Comparison of ENCODE assay signal across 12 cellular contexts in the genomic region with DNA sequence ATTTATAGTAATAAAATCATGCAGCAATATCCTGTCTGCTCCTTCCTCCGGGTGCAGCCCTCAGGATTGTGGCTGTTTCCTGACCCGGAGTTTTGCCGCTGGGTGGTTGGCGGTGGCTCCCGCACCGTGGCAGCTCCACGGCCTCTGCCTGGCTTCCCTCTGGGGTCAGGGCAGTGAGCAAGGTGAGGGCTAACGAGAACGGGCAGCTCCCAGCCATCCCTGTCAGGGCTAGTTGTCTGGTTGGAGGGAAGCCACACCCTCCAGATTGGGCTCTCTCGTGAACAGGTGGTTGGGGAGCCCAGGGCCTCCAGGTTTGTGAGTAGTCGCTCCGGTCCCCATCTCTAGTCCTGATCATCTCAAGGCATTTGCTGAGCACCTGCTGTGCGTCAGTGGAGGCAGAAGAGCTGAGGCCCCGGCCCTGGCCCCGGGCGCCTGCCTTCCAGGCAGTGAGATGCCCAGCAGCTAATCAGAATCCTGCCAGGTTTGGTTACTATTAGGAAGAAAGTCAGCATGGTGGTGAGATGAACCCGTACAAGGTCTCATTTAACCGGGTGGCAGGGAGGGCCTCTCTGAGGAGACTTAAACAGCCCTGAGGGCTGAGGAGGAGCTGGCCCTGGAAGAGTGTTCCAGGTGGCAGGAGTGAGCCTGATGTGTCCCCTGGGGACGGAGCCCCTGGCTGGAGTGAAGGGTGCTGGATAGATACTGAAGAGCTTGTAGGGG. TPM values are rescaled to one million over a fixed set of nuclear protein-coding genes. Genes with fewer than 3 reads are reported as not detected.
A peak's percentile ranks its signal among the peaks of the same experiment; 100 is the strongest.
DNase-seq lines count a peak whose midpoint lies in the region; ATAC-seq and TF ChIP-seq lines count a peak whose summit lies in the region.
"Had no signal": no experiment of that assay in that cellular context is flagged by ENCODE, and none has a peak within 500 bp of the region (broad histone marks: within the 10 kb centered on the region; RNA-seq: fewer than 3 reads in every experiment).

No MANE protein-coding gene starts in this region.

- WGBS in mesendoderm (ENCODE audit: extremely low coverage, insufficient coverage, low lambda C conversion rate) = no CpG with 5 or more reads among the region's 19 CpGs

- no peak overlapping the region for H3K4me3 Mint-ChIP-seq in stimulated activated naive CD8-positive, alpha-beta T cell treated with anti-CD3 and anti-CD28 coated beads, Interleukin-15, Interleukin-2, amounts not matched to agents 100 ng/mL and 50 ng/mL, for 24 hours
- peak overlapping the region; percentile 67 for H3K4me3 Mint-ChIP-seq in T-helper 17 cell
- peak overlapping the region; percentile 70 for H3K4me3 Mint-ChIP-seq in glutamatergic neuron (ENCODE audit: unreplicated experiment)
- H3K4me3 Mint-ChIP-seq: activated CD4-positive, alpha-beta T cell treated with anti-CD3 and anti-CD28 coated beads for 36 hours had no signal

- peaks cover 16% of the 10 kb centered on the region for H3K4me1 Mint-ChIP-seq in stimulated activated naive CD8-positive, alpha-beta T cell treated with anti-CD3 and anti-CD28 coated beads, Interleukin-15, Interleukin-2, amounts not matched to agents 100 ng/mL and 50 ng/mL, for 24 hours (ENCODE audit: low read depth)
- peaks cover 8% of the 10 kb centered on the region for H3K4me1 Mint-ChIP-seq in T-helper 17 cell
- peaks cover 4% of the 10 kb centered on the region for H3K4me1 Mint-ChIP-seq in glutamatergic neuron (ENCODE audit: low read depth, unreplicated experiment)

- H3K4ac ChIP-seq in mesendoderm (ENCODE audit: low read depth, low read length) = no peak overlapping the region

- no peaks in the 10 kb centered on the region for H3K9me3 Mint-ChIP-seq in stimulated activated naive CD8-positive, alpha-beta T cell treated with anti-CD3 and anti-CD28 coated beads, Interleukin-15, Interleukin-2, amounts not matched to agents 100 ng/mL and 50 ng/mL, for 24 hours
- H3K9me3 Mint-ChIP-seq in glutamatergic neuron (ENCODE audit: unreplicated experiment) = peaks cover 10% of the 10 kb centered on the region

- no peak overlapping the region for H2BK5ac ChIP-seq in mesendoderm (ENCODE audit: low read length)

- no peak overlapping the region for H3K23ac ChIP-seq in mesendoderm (ENCODE audit: low read length)

- DNase-seq in stimulated activated naive CD8-positive, alpha-beta T cell treated with anti-CD3 and anti-CD28 coated beads, Interleukin-15, Interleukin-2, amounts not matched to agents 100 U/mL and 50 U/mL, for 24 hours = no peak
- DNase-seq in T-helper 17 cell (no peak), glutamatergic neuron (no peak), ureter (ENCODE audit: low spot score) (peak; percentile 43), mesendoderm (no peak), HAP-1 (ENCODE audit: low spot score in 2 of 2) (no peak)
- DNase-seq: activated CD4-positive, alpha-beta T cell treated with anti-CD3 and anti-CD28 coated beads for 36 hours; lower lobe of right lung; NCI-H446 treated with DMSO at 0.1 percent for 48 hours; stimulated activated CD4-positive, alpha-beta T cell treated with anti-CD3 and anti-CD28 coated beads, Interleukin-4, amount 100 ng/mL, for 1 hour had no signal

- no peak overlapping the region for H2BK120ac ChIP-seq in mesendoderm (ENCODE audit: low read depth, low read length)

- H3K36me3 Mint-ChIP-seq in stimulated activated naive CD8-positive, alpha-beta T cell treated with anti-CD3 and anti-CD28 coated beads, Interleukin-15, Interleukin-2, amounts not matched to agents 100 ng/mL and 50 ng/mL, for 24 hours (ENCODE audit: low read depth) = no peaks in the 10 kb centered on the region
- no peaks in the 10 kb centered on the region for H3K36me3 Mint-ChIP-seq in T-helper 17 cell (ENCODE audit: low read depth)
- no peaks in the 10 kb centered on the region for H3K36me3 Mint-ChIP-seq in glutamatergic neuron (ENCODE audit: unreplicated experiment)

- H3K9ac ChIP-seq in mesendoderm (ENCODE audit: low read length) = no peak overlapping the region

- H3K27ac ChIP-seq in mesendoderm (ENCODE audit: low read depth, low read length) = no peak overlapping the region
- H3K27ac ChIP-seq: lower lobe of right lung had no signal

- H4K5ac ChIP-seq in mesendoderm (ENCODE audit: low read length) = no peak overlapping the region

- H3K4me3 ChIP-seq in mesendoderm (ENCODE audit: low read length) (no peak overlapping the region), HAP-1 (no peak overlapping the region)
- H3K4me3 ChIP-seq: lower lobe of right lung had no signal

- H3K27me3 Mint-ChIP-seq in stimulated activated naive CD8-positive, alpha-beta T cell treated with anti-CD3 and anti-CD28 coated beads, Interleukin-15, Interleukin-2, amounts not matched to agents 100 ng/mL and 50 ng/mL, for 24 hours = no peaks in the 10 kb centered on the region
- no peaks in the 10 kb centered on the region for H3K27me3 Mint-ChIP-seq in T-helper 17 cell
- peaks cover 16% of the 10 kb centered on the region for H3K27me3 Mint-ChIP-seq in glutamatergic neuron (ENCODE audit: unreplicated experiment)
- H3K27me3 Mint-ChIP-seq: activated CD4-positive, alpha-beta T cell treated with anti-CD3 and anti-CD28 coated beads for 36 hours had no signal

- no peak overlapping the region for H2AK5ac ChIP-seq in mesendoderm (ENCODE audit: low read length)

- H3K4me2 ChIP-seq in mesendoderm (ENCODE audit: low read length) = no peak overlapping the region

- peaks cover 2% of the 10 kb centered on the region for H3K79me1 ChIP-seq in mesendoderm (ENCODE audit: low read length)

- peak overlapping the region; percentile 17 for H3K27ac Mint-ChIP-seq in stimulated activated naive CD8-positive, alpha-beta T cell treated with anti-CD3 and anti-CD28 coated beads, Interleukin-15, Interleukin-2, amounts not matched to agents 100 ng/mL and 50 ng/mL, for 24 hours
- H3K27ac Mint-ChIP-seq in T-helper 17 cell (no peak overlapping the region), glutamatergic neuron (ENCODE audit: unreplicated experiment) (peak overlapping the region; percentile 28)
- H3K27ac Mint-ChIP-seq: activated CD4-positive, alpha-beta T cell treated with anti-CD3 and anti-CD28 coated beads for 36 hours had no signal

- H3K18ac ChIP-seq in mesendoderm (ENCODE audit: low read length) = no peak overlapping the region

- no peaks in the 10 kb centered on the region for H3K27me3 ChIP-seq in mesendoderm (ENCODE audit: insufficient read depth, low read length, poor library complexity)
- no peaks in the 10 kb centered on the region for H3K27me3 ChIP-seq in HAP-1 (ENCODE audit: low read depth)

- H2BK15ac ChIP-seq in mesendoderm (replicated peaks; ENCODE audit: low read depth) = no peak overlapping the region

- no peak for TF ChIP-seq CTCF in glutamatergic neuron (IDR thresholded peaks at IDR 0.05; ENCODE audit: partially characterized antibody, unreplicated experiment)

- H3K56ac ChIP-seq in mesendoderm (ENCODE audit: low read length) = no peak overlapping the region

- no peaks in the 10 kb centered on the region for H3K79me2 ChIP-seq in mesendoderm (ENCODE audit: control insufficient read depth, insufficient read depth, low read length)

- H3K36me3 ChIP-seq in mesendoderm (ENCODE audit: control insufficient read depth, insufficient read depth, low read length) (no peaks in the 10 kb centered on the region), HAP-1 (replicated peaks) (peaks cover 27% of the 10 kb centered on the region)

- H4K8ac ChIP-seq in mesendoderm (ENCODE audit: low read depth, low read length) = no peak overlapping the region

- no peaks in the 10 kb centered on the region for H3K4me1 ChIP-seq in mesendoderm (ENCODE audit: control insufficient read depth, low read depth, low read length)
- peaks cover 5% of the 10 kb centered on the region for H3K4me1 ChIP-seq in HAP-1

- in situ Hi-C loops in HAP-1 (cut with MboI; ENCODE audit: low sequenced_read_pairs) = no loop called here

- ATAC-seq in stimulated activated naive CD8-positive, alpha-beta T cell treated with anti-CD3 and anti-CD28 coated beads, Interleukin-15, Interleukin-2, amounts not matched to agents 100 U/mL and 50 U/mL, for 24 hours = no peak
- no peak for ATAC-seq in T-helper 17 cell
- no peak for ATAC-seq in HG02798 (IDR thresholded peaks at IDR 0.05; ENCODE audit: poor library complexity, unreplicated experiment)
- ATAC-seq: activated CD4-positive, alpha-beta T cell treated with anti-CD3 and anti-CD28 coated beads for 36 hours; lower lobe of right lung had no signal

- H3K9me3 ChIP-seq in T-helper 17 cell (ENCODE audit: control insufficient read depth, low read length, poor library complexity, severe bottlenecking) (no peaks in the 10 kb centered on the region), HAP-1 (no peaks in the 10 kb centered on the region)
- H3K9me3 ChIP-seq: lower lobe of right lung had no signal

RNA-seq across cellular contexts. Expression of a gene that starts 2.3 kb away (rescaled TPM):
- 10 to 100 TPM; 44.7 to 49.6 TPM for total RNA-seq in T-helper 17 cell
- total RNA-seq in glutamatergic neuron (ENCODE audit: unreplicated experiment) = 34.3 TPM
- 33.1 TPM for total RNA-seq in ureter
- polyA plus RNA-seq in mesendoderm (2013, experiment 1 of 2) = 27.8 TPM
- 28.2 TPM for polyA plus RNA-seq in mesendoderm (2013, experiment 2 of 2)

RNA-seq across cellular contexts. Expression of a gene that starts 43.0 kb away (rescaled TPM):
- total RNA-seq in T-helper 17 cell = 10 to 100 TPM; 15.6 to 20.0 TPM
- total RNA-seq in glutamatergic neuron (ENCODE audit: unreplicated experiment) = 43.5 TPM
- total RNA-seq in ureter = 35.3 TPM
- polyA plus RNA-seq in mesendoderm (2013, experiment 1 of 2) = 6.4 TPM
- polyA plus RNA-seq in mesendoderm (2013, experiment 2 of 2) = 6.7 TPM

RNA-seq across cellular contexts. Expression of a gene that starts 43.2 kb away (rescaled TPM):
- total RNA-seq in T-helper 17 cell = not detected
- total RNA-seq in glutamatergic neuron (ENCODE audit: unreplicated experiment) = 0.59 TPM
- 0.91 TPM for total RNA-seq in ureter
- 0.35 TPM for polyA plus RNA-seq in mesendoderm (2013, experiment 1 of 2)
- 0.25 TPM for polyA plus RNA-seq in mesendoderm (2013, experiment 2 of 2)
